ENCODE assay signal across 19 cellular contexts in the genomic region with DNA sequence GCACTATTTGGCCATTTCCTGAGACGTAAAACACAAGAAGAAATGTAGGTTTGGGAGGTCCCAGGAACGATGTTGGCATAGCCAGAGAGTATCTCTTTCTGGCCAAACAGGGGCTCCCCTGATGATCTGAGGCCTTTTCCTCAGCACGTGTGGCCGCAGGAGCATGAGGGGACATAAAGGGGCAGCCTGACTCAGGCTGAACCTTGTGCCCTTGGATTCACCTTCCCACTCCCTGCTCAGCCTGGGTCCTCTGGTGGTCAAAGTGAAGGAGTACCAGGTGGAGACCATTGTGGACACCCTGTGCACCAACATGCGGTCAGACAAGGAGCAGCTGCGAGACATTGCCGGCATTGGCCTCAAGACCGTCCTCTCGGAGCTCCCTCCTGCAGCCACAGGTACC. TPM values are rescaled to one million over a fixed set of nuclear protein-coding genes. Genes with fewer than 3 reads are reported as not detected.
"Had no signal": no experiment of that assay in that cellular context is flagged by ENCODE, and none has a peak within 500 bp of the region (broad histone marks: within the 10 kb centered on the region; RNA-seq: fewer than 3 reads in every experiment).

No MANE protein-coding gene starts in this region.

- DNase-seq: activated CD4-positive, alpha-beta T cell treated with anti-CD3 and anti-CD28 coated beads for 4 hours; activated CD8-positive, alpha-beta T cell treated with anti-CD3 and anti-CD28 coated beads for 36 hours; activated gamma-delta T cell treated with Interleukin-2 at 50 U/mL for 16 hours; activated T-cell treated with anti-CD3 and anti-CD28 coated beads, Interleukin-2, amount 50 U/mL, for 48 hours; amniotic stem cell; cortex of kidney; effector memory CD4-positive, alpha-beta T cell; islet precursor cell; left lung; occipital lobe; stimulated activated CD4-positive, alpha-beta T cell treated with anti-CD3 and anti-CD28 coated beads, Interleukin-12 subunit alpha, Interleukin-12 subunit beta, amount 100 ng/mL, for 4 hours; stimulated activated CD4-positive, alpha-beta T cell treated with anti-CD3 and anti-CD28 coated beads, Interleukin-2, amount 100 ng/mL, for 24 hours; stomach; T-helper 2 cell; testis had no signal

- ATAC-seq: activated CD8-positive, alpha-beta T cell treated with anti-CD3 and anti-CD28 coated beads for 36 hours; left lung; sciatic nerve; WTC11 had no signal

- H3K4me3 ChIP-seq: left lung, stomach, testis had no signal

- H3K27ac ChIP-seq: left lung, testis had no signal

- H3K36me3 ChIP-seq: left lung had no signal

- H3K9me3 ChIP-seq: left lung, stomach, testis had no signal

- H3K27me3 ChIP-seq: left lung, stomach, testis had no signal

RNA-seq across cellular contexts. Expression of a gene that starts 48.0 kb away (rescaled TPM):
- total RNA-seq: activated CD8-positive, alpha-beta T cell treated with anti-CD3 and anti-CD28 coated beads for 36 hours; frontal cortex; occipital lobe; progenitor cell of endocrine pancreas; sciatic nerve; stomach had no signal
